ENCODE assay signal across 1 cellular context in the genomic region with DNA sequence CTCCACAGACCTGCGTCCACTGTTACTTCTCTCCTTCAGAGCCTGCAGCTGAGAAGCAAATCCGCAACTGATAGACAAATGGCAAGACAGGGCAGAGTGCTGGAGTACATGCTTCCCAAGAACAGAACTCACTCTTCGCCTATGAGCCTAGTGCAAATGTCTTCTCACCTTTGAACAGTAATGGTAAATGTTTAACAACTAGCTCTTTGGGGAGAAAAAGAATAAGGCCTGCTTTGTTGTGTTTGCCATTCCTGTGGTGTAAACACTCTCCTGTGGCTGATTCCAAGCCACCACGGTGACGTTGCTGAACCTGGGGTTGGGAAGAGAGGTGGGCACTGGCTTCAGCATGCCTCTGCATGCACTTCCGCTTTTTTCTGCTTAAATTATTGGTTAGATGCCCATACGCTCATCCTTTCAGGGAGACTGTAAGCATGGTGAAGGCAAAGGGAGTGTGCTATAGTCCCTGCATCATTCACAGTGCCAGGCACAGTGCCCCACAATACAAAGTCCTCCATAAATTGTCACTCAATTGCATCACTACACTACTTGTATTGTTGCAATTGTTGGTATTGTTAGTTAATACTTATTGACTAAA.
TF ChIP-seq lines count a peak whose summit lies in the region.

No MANE protein-coding gene starts in this region.

TF ChIP-seq in HepG2, 621 proteins besides CTCF, POLR2A, EP300 and RAD21 (continued from another document and continues in another):
- TF ChIP-seq ARID3A (IDR thresholded peaks at IDR 0.05; ENCODE audit: low read depth, low read length) = 0 out of 2 replicates have a peak, but pooled peaks have one; percentile 14
- no peak for TF ChIP-seq JDP2 (CRISPR knock-in tag; IDR thresholded peaks at IDR 0.05; ENCODE audit: borderline replicate concordance)
- peak; percentile 73; the same call in 1 of the 2 replicates for TF ChIP-seq ZNF792 (CRISPR knock-in tag; IDR thresholded peaks at IDR 0.05)
- no peak for TF ChIP-seq ZSCAN20 (CRISPR knock-in tag; IDR thresholded peaks at IDR 0.05; ENCODE audit: borderline replicate concordance)
- no peak for TF ChIP-seq ZNF549 (CRISPR knock-in tag; IDR thresholded peaks at IDR 0.05)
- TF ChIP-seq HNF4A (CRISPR knock-in tag; IDR thresholded peaks at IDR 0.05) = peak; percentile 74
- no peak for TF ChIP-seq ZNF256 (CRISPR knock-in tag; conservative IDR thresholded peaks at IDR 0.05)
- no peak for TF ChIP-seq GLMP (CRISPR knock-in tag; IDR thresholded peaks at IDR 0.05; ENCODE audit: borderline replicate concordance)
- peak; percentile 30; the same call in 1 of the 2 replicates for TF ChIP-seq ZNF788 (CRISPR knock-in tag; IDR thresholded peaks at IDR 0.05; ENCODE audit: borderline replicate concordance)
- no peak for TF ChIP-seq ZNF749 (CRISPR knock-in tag; IDR thresholded peaks at IDR 0.05; ENCODE audit: borderline replicate concordance)
- no peak for TF ChIP-seq GRHL1 (CRISPR knock-in tag; conservative IDR thresholded peaks at IDR 0.05)
- no peak for TF ChIP-seq SP140L (CRISPR knock-in tag; IDR thresholded peaks at IDR 0.05; ENCODE audit: borderline replicate concordance)
- TF ChIP-seq HCFC1 (IDR thresholded peaks at IDR 0.05; ENCODE audit: low read depth, low read length) = no peak
- no peak for TF ChIP-seq REXO4 (CRISPR knock-in tag; IDR thresholded peaks at IDR 0.05; ENCODE audit: borderline replicate concordance)
- TF ChIP-seq ZNF839 (CRISPR knock-in tag; IDR thresholded peaks at IDR 0.05; ENCODE audit: borderline replicate concordance) = no peak
- TF ChIP-seq, protein P1, sequence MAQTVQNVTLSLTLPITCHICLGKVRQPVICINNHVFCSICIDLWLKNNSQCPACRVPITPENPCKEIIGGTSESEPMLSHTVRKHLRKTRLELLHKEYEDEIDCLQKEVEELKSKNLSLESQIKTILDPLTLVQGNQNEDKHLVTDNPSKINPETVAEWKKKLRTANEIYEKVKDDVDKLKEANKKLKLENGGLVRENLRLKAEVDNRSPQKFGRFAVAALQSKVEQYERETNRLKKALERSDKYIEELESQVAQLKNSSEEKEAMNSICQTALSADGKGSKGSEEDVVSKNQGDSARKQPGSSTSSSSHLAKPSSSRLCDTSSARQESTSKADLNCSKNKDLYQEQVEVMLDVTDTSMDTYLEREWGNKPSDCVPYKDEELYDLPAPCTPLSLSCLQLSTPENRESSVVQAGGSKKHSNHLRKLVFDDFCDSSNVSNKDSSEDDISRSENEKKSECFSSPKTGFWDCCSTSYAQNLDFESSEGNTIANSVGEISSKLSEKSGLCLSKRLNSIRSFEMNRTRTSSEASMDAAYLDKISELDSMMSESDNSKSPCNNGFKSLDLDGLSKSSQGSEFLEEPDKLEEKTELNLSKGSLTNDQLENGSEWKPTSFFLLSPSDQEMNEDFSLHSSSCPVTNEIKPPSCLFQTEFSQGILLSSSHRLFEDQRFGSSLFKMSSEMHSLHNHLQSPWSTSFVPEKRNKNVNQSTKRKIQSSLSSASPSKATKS (CRISPR knock-in tag; IDR thresholded peaks at IDR 0.05) = no peak
- no peak for TF ChIP-seq ZNF557 (CRISPR knock-in tag; IDR thresholded peaks at IDR 0.05)
- TF ChIP-seq NFAT5 (CRISPR knock-in tag; IDR thresholded peaks at IDR 0.05) = no peak
- TF ChIP-seq MLLT10 (CRISPR knock-in tag; IDR thresholded peaks at IDR 0.05) = no peak
- TF ChIP-seq ZNF367 (CRISPR knock-in tag; IDR thresholded peaks at IDR 0.05; ENCODE audit: borderline replicate concordance) = no peak
- 0 out of 2 replicates have a peak, but pooled peaks have one; percentile 30 for TF ChIP-seq ZNF124 (CRISPR knock-in tag; IDR thresholded peaks at IDR 0.05)
- peak; percentile 46; the same call in 1 of the 2 replicates for TF ChIP-seq TARDBP (CRISPR knock-in tag; IDR thresholded peaks at IDR 0.05)
- TF ChIP-seq DNMT3B (CRISPR knock-in tag; conservative IDR thresholded peaks at IDR 0.05) = no peak
- no peak for TF ChIP-seq SIX4 (CRISPR knock-in tag; IDR thresholded peaks at IDR 0.05)
- TF ChIP-seq PRDM10 (CRISPR knock-in tag; IDR thresholded peaks at IDR 0.05; ENCODE audit: low read depth) = no peak
- no peak for TF ChIP-seq XRCC5 (optimal IDR thresholded peaks at IDR 0.05; ENCODE audit: low read length)
- TF ChIP-seq ZNF546 (CRISPR knock-in tag; conservative IDR thresholded peaks at IDR 0.05) = no peak
- no peak; the same call in 1 of the 2 replicates for TF ChIP-seq MIXL1 (CRISPR knock-in tag; IDR thresholded peaks at IDR 0.05)
- no peak for TF ChIP-seq ZNF652 (CRISPR knock-in tag; IDR thresholded peaks at IDR 0.05; ENCODE audit: borderline replicate concordance, low read depth)
- no peak for TF ChIP-seq GMEB2 (CRISPR knock-in tag; IDR thresholded peaks at IDR 0.05; ENCODE audit: low read depth)
- TF ChIP-seq GTF2F1 (IDR thresholded peaks at IDR 0.05; ENCODE audit: low read length) = no peak
- TF ChIP-seq ELF3 (CRISPR knock-in tag; IDR thresholded peaks at IDR 0.05) = peak; percentile 67
- no peak for TF ChIP-seq HOXA5 (CRISPR knock-in tag; IDR thresholded peaks at IDR 0.05)
- no peak for TF ChIP-seq MIER3 (CRISPR knock-in tag; IDR thresholded peaks at IDR 0.05; ENCODE audit: borderline replicate concordance)
- TF ChIP-seq ZFP1 (CRISPR knock-in tag; IDR thresholded peaks at IDR 0.05) = no peak
- TF ChIP-seq TOE1 (CRISPR knock-in tag; IDR thresholded peaks at IDR 0.05) = no peak
- TF ChIP-seq FOXK2 (IDR thresholded peaks at IDR 0.05) = peak; percentile 73; the same call in 1 of the 2 replicates
- TF ChIP-seq ZSCAN31 (CRISPR knock-in tag; IDR thresholded peaks at IDR 0.05; ENCODE audit: low read depth) = peak; percentile 17; the same call in 1 of the 2 replicates
- no peak for TF ChIP-seq BRCA1 (CRISPR knock-in tag; IDR thresholded peaks at IDR 0.05)
- TF ChIP-seq ZNF747 (CRISPR knock-in tag; IDR thresholded peaks at IDR 0.05; ENCODE audit: borderline replicate concordance) = no peak
- no peak for TF ChIP-seq TBL1XR1 (IDR thresholded peaks at IDR 0.05; ENCODE audit: borderline replicate concordance, low read length, partially characterized antibody)
- no peak for TF ChIP-seq MAF1 (CRISPR knock-in tag; IDR thresholded peaks at IDR 0.05; ENCODE audit: borderline replicate concordance)
- no peak for TF ChIP-seq FOXA1 (IDR thresholded peaks at IDR 0.05)
- TF ChIP-seq FOXA1 (CRISPR knock-in tag; IDR thresholded peaks at IDR 0.05) = peak; percentile 71
- TF ChIP-seq GABPA (IDR thresholded peaks at IDR 0.05; ENCODE audit: low read depth, low read length) = no peak
- TF ChIP-seq GABPA (CRISPR knock-in tag; IDR thresholded peaks at IDR 0.05; ENCODE audit: low read depth) = peak; percentile 74
- no peak for TF ChIP-seq JUND (CRISPR knock-in tag; IDR thresholded peaks at IDR 0.05)
- TF ChIP-seq ISL2 (CRISPR knock-in tag; IDR thresholded peaks at IDR 0.05) = peak; percentile 72; the same call in 1 of the 2 replicates
- TF ChIP-seq CREM (IDR thresholded peaks at IDR 0.05) = peak; percentile 74
- TF ChIP-seq CREM (CRISPR knock-in tag; IDR thresholded peaks at IDR 0.05) = no peak
- TF ChIP-seq GATAD1 (CRISPR knock-in tag; IDR thresholded peaks at IDR 0.05) = no peak; the same call in 1 of the 2 replicates
